ENCODE assay signal across 1 cellular context in the genomic region with DNA sequence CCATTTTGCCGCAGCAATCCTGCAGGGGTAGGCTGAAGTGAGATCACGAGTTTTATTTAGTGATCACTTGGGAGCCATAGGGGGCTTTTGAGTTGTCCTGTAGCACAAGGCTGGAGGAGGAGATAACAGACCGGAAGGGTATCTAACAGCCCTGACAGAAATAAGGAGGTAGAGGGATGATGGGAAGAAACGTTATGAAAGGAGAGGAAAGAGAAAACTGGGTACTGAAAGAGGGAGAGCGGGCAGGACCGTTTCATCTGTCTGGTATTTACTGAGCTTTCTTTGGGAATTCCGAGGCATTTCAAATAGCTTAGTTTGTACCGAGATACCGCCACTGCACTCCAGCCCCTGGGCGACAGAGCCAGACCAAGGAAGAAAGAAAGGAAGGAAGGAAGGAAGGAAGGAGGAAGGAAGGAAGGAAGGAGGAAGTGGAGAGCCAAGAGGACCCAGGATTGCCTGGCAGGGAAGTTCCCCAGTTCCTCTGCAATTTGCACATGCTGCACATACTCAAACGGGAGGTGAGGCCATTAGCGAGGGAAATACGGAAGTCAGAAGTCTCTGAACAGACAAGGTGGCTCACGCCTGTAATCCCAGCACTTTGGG.
TF ChIP-seq lines count a peak whose summit lies in the region.

No MANE protein-coding gene starts in this region.

TF ChIP-seq in GM23338, 12 proteins besides CTCF, POLR2A, EP300 and RAD21 (continued from another document):
- TF ChIP-seq ZNF462 (CRISPR knock-in tag; IDR thresholded peaks at IDR 0.05), result no peak
